In the genomic region with DNA sequence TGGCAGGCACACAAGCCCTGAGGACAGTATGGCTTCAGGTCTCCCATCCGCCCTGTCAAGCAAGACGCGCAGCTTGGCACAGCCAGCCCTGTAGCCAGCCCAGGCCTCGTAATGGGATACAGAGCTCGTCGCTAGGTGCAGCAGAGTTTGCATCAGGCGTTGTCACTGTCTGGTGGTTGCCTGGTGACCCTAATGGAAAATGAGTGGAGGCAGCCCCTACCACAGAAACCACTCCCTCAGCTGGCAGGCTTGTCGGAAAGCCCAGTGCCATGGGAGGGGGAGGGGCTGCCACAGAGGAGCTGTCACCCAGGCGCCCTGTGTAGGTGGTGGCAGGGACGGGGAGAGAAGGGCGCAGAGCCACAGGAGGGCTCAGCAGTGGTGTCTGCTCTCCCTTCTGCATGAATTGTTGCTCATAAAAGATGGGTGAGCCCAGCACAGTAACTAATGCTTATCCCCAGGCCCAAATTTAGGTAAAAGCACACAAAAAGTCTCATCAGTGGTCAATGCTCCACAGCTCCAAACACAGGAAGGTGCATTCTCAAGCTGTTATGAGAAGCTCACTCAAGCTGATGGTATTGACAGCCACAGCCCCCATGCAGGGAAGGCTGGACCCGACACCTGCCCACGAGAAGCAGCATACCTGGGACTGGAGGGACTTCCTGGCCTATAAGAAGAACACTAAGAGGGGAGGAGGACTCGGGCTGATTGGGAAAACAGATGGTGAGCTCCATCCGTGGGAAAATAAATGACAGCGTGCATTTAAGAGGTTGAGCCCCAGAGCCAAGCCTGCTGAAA, we compare ENCODE assay signal across 8 cellular contexts.
DNase-seq lines count a peak whose midpoint lies in the region; ATAC-seq lines count a peak whose summit lies in the region.

No MANE protein-coding gene starts in this region.

- peak; percentile 32 for DNase-seq in Daoy (ENCODE audit: low read depth)
- peak; percentile 47 for DNase-seq in NCI-H2196 (lab: John Stamatoyannopoulos, UW; ENCODE audit: unreplicated experiment)
- peak; percentile 90 for DNase-seq in activated T-cell treated with anti-CD3 and anti-CD28 coated beads, Interleukin-2, amount 50 U/mL, for 24 hours
- DNase-seq in naive thymus-derived CD4-positive, alpha-beta T cell = peak; percentile 67 to 94 (median 82)
- no peak for DNase-seq in SKM-1 (lab: John Stamatoyannopoulos, UW; ENCODE audit: unreplicated experiment)
- no peak for DNase-seq in NCI-H1694 (lab: John Stamatoyannopoulos, UW)
- no peak for DNase-seq in NCI-H187 treated with DMSO at 0.1 percent for 48 hours (lab: John Stamatoyannopoulos, UW)

- CTCF ChIA-PET in naive thymus-derived CD4-positive, alpha-beta T cell (lab: Charles Lee) = interaction anchor here (1.0 to 1.6 kb wide), 5 partner anchors 83 to 208 kb away, joined by 3 to 8 read pairs (median 3); no protein-coding TSS in a partner anchor

- H3K27ac Mint-ChIP-seq in activated T-cell treated with anti-CD3 and anti-CD28 coated beads, Interleukin-2, amount 50 U/mL, for 24 hours = peak overlapping the region; percentile 93
- H3K27ac Mint-ChIP-seq in naive thymus-derived CD4-positive, alpha-beta T cell = peak overlapping the region; percentile 86 to 98 (median 94)

- H3K9me3 Mint-ChIP-seq in activated T-cell treated with anti-CD3 and anti-CD28 coated beads, Interleukin-2, amount 50 U/mL, for 24 hours = no peaks in the 10 kb centered on the region
- peaks cover 0 to 3% (median 0%) of the 10 kb centered on the region in 11 donors for H3K9me3 Mint-ChIP-seq in naive thymus-derived CD4-positive, alpha-beta T cell

- intact Hi-C loops in naive thymus-derived CD4-positive, alpha-beta T cell (cut with micrococcal nuclease) = loop anchor here (1.0 to 2.0 kb wide), 7 partner anchors 10 to 132 kb away; no protein-coding TSS in a partner anchor

- peak overlapping the region; percentile 60 for H3K4me3 Mint-ChIP-seq in activated T-cell treated with anti-CD3 and anti-CD28 coated beads, Interleukin-2, amount 50 U/mL, for 24 hours
- H3K4me3 Mint-ChIP-seq in naive thymus-derived CD4-positive, alpha-beta T cell = peak overlapping the region; percentile 50 to 86 (median 68)

- H3K9me3 ChIP-seq in naive thymus-derived CD4-positive, alpha-beta T cell (ENCODE audit: control insufficient read depth in 2 of 3, low read length in 3 of 3) = no peaks in the 10 kb centered on the region
- no peaks in the 10 kb centered on the region for H3K9me3 ChIP-seq in thymus (ENCODE audit: control insufficient read depth)

- H3K36me3 Mint-ChIP-seq in activated T-cell treated with anti-CD3 and anti-CD28 coated beads, Interleukin-2, amount 50 U/mL, for 24 hours (ENCODE audit: low read depth) = no peaks in the 10 kb centered on the region
- peaks cover 0 to 8% (median 0%) of the 10 kb centered on the region in 5 donors for H3K36me3 Mint-ChIP-seq in naive thymus-derived CD4-positive, alpha-beta T cell

- WGBS in thymus = 39% methylated on average over 16 of the region's 16 CpGs

- POLR2A ChIA-PET in naive thymus-derived CD4-positive, alpha-beta T cell (lab: Charles Lee) = interaction anchor here (0.6 to 3.7 kb wide), 20 partner anchors 10 to 233 kb away, joined by 3 to 12 read pairs (median 4); no protein-coding TSS in a partner anchor

- H3K36me3 ChIP-seq in naive thymus-derived CD4-positive, alpha-beta T cell (ENCODE audit: control insufficient read depth in 2 of 3, insufficient read depth in 3 of 3, low read length in 3 of 3) = no peaks in the 10 kb centered on the region
- H3K36me3 ChIP-seq in thymus (ENCODE audit: control insufficient read depth, insufficient read depth) = no peaks in the 10 kb centered on the region

- no peaks in the 10 kb centered on the region for H3K27me3 Mint-ChIP-seq in activated T-cell treated with anti-CD3 and anti-CD28 coated beads, Interleukin-2, amount 50 U/mL, for 24 hours
- no peaks in the 10 kb centered on the region for H3K27me3 Mint-ChIP-seq in naive thymus-derived CD4-positive, alpha-beta T cell

- H3K4me1 ChIP-seq in naive thymus-derived CD4-positive, alpha-beta T cell (ENCODE audit: control insufficient read depth in 2 of 2, insufficient read depth in 2 of 2, low read length in 2 of 2) = peaks cover 17 to 33% of the 10 kb centered on the region in 2 donors
- H3K4me1 ChIP-seq in thymus (ENCODE audit: control insufficient read depth, insufficient read depth, low read length) = peaks cover 32% of the 10 kb centered on the region

- H3K4me3 ChIP-seq in naive thymus-derived CD4-positive, alpha-beta T cell (ENCODE audit: low read length) = peak overlapping the region; percentile 25
- H3K4me3 ChIP-seq in thymus (ENCODE audit: low read length) = peak overlapping the region; percentile 1

- H3K4me1 Mint-ChIP-seq in activated T-cell treated with anti-CD3 and anti-CD28 coated beads, Interleukin-2, amount 50 U/mL, for 24 hours (ENCODE audit: low read depth) = peaks cover 56% of the 10 kb centered on the region
- peaks cover 30 to 86% (median 66%) of the 10 kb centered on the region in 7 donors for H3K4me1 Mint-ChIP-seq in naive thymus-derived CD4-positive, alpha-beta T cell

- peak; percentile 96 for ATAC-seq in naive thymus-derived CD4-positive, alpha-beta T cell

- peak overlapping the region; percentile 56 for H3K27ac ChIP-seq in naive thymus-derived CD4-positive, alpha-beta T cell (ENCODE audit: low read depth, low read length)
- H3K27ac ChIP-seq in thymus (ENCODE audit: low read depth) = peak overlapping the region; percentile 39

- H3K27me3 ChIP-seq in naive thymus-derived CD4-positive, alpha-beta T cell (ENCODE audit: control insufficient read depth in 2 of 2, insufficient read depth in 2 of 2, low read length in 2 of 2) = no peaks in the 10 kb centered on the region
- H3K27me3 ChIP-seq in thymus (ENCODE audit: control insufficient read depth, insufficient read depth) = no peaks in the 10 kb centered on the region

Comparison
In these comparisons a context has a peak if more than half of its experiments do, and no peak if none do; other contexts are left out.
1. DNase-seq: peak in Daoy (single experiment), NCI-H2196 (single experiment), activated T-cell treated with anti-CD3 and anti-CD28 coated beads, Interleukin-2, amount 50 U/mL, for 24 hours (single experiment) and naive thymus-derived CD4-positive, alpha-beta T cell (9 of 9); none in SKM-1 (single experiment), NCI-H1694 (single experiment) and NCI-H187 treated with DMSO at 0.1 percent for 48 hours (single experiment).